35 cellular contexts compared by ENCODE assay signal in genomic region chr11:45960387-45961110, GRCh38. TPM values are rescaled to one million over a fixed set of nuclear protein-coding genes. Genes with fewer than 3 reads are reported as not detected.
A peak's percentile ranks its signal among the peaks of the same experiment; 100 is the strongest.
DNase-seq lines count a peak whose midpoint lies in the region; ATAC-seq and TF ChIP-seq lines count a peak whose summit lies in the region.
"Had no signal": no experiment of that assay in that cellular context is flagged by ENCODE, and none has a peak within 500 bp of the region (broad histone marks: within the 10 kb centered on the region; RNA-seq: fewer than 3 reads in every experiment).

No MANE protein-coding gene starts in this region.

- H3K27ac ChIP-seq in heart left ventricle (peak overlapping the region in 9 of 12 donors; percentile 3 to 53 (median 25)), vagina (peak overlapping the region; percentile 63)
- H3K27ac ChIP-seq: BLaER1 treated with 17β-estradiol and CSF1 and Interleukin-3, amounts not matched to agents 10 nM and 100 nM; brain microvascular endothelial cell; epithelial cell of prostate; hepatocyte; neutrophil; psoas muscle; SJCRH30 had no signal

- 57 to 65% (median 61%) methylated on average over 4 of the region's 4 CpGs for WGBS in heart left ventricle, 4 donors

- no peak for ATAC-seq in heart left ventricle
- ATAC-seq in GM21526 (IDR thresholded peaks at IDR 0.05; ENCODE audit: low FRiP score, unreplicated experiment), result no peak
- ATAC-seq: HCT116, left colon, Panc1, psoas muscle, T-cell had no signal

- no peak for TF ChIP-seq CTCF in heart left ventricle (IDR thresholded peaks at IDR 0.05)
- no peak for TF ChIP-seq CTCF in fibroblast of villous mesenchyme (IDR thresholded peaks at IDR 0.05; ENCODE audit: insufficient read depth, low read depth, low read length)
- TF ChIP-seq CTCF in vagina (IDR thresholded peaks at IDR 0.05), result no peak
- no peak for TF ChIP-seq CTCF in GM20000 (IDR thresholded peaks at IDR 0.05; ENCODE audit: extremely low read depth, missing control alignments)

- H3K4me1 ChIP-seq in heart left ventricle, result peaks cover 0 to 22% (median 4%) of the 10 kb centered on the region in 12 donors
- H3K4me1 ChIP-seq in vagina, result no peaks in the 10 kb centered on the region
- H3K4me1 ChIP-seq: BLaER1 treated with 17β-estradiol and CSF1 and Interleukin-3, amounts not matched to agents 10 nM and 100 nM; Caco-2; psoas muscle; SJCRH30; transverse colon had no signal

- H3K36me3 ChIP-seq in heart left ventricle (peaks cover 0 to 47% (median 37%) of the 10 kb centered on the region in 9 donors), vagina (no peaks in the 10 kb centered on the region)

- DNase-seq in heart left ventricle (no peak), cardiac septum (ENCODE audit: low spot score) (no peak), MV-4-11 (lab: John Stamatoyannopoulos, UW) (peak; percentile 47), fibroblast of villous mesenchyme (ENCODE audit: low read depth) (peak; percentile 48), vagina (ENCODE audit: extremely low spot score in 2 of 2) (no peak), GM20000 (ENCODE audit: low spot score) (no peak), NCI-H748 (lab: John Stamatoyannopoulos, UW; ENCODE audit: unreplicated experiment) (no peak)
- DNase-seq: activated CD4-positive, alpha-beta T cell treated with anti-CD3 and anti-CD28 coated beads, Interleukin-2, amount 50 U/mL, for 4 hours; activated naive CD4-positive, alpha-beta T cell treated with anti-CD3 and anti-CD28 coated beads, Interleukin-2, amount 10 ng/mL, durations not matched to agents 7 days and 5 days; amniotic stem cell; brain microvascular endothelial cell; Caco-2; DMS79; foreskin melanocyte; GF-D8; Karpas-422; left colon; naive B cell; NCI-H187; NCI-H2171; NCI-H510A; psoas muscle; SJCRH30; stimulated activated CD8-positive, alpha-beta memory T cell treated with anti-CD3 and anti-CD28 coated beads, Interleukin-4, amount 100 ng/mL, for 48 hours; T-cell; transverse colon had no signal

- no peak for TF ChIP-seq POLR2A in heart left ventricle (IDR thresholded peaks at IDR 0.05)
- no peak for TF ChIP-seq POLR2A in vagina (IDR thresholded peaks at IDR 0.05)

- no peaks in the 10 kb centered on the region for H3K27me3 ChIP-seq in heart left ventricle
- no peaks in the 10 kb centered on the region for H3K27me3 ChIP-seq in vagina
- H3K27me3 ChIP-seq: BLaER1 treated with 17β-estradiol and CSF1 and Interleukin-3, amounts not matched to agents 10 nM and 100 nM; brain microvascular endothelial cell; hepatocyte; neutrophil; SJCRH30; transverse colon had no signal

- H3K9me3 ChIP-seq in heart left ventricle (peaks cover 0 to 8% (median 0%) of the 10 kb centered on the region in 12 donors), vagina (no peaks in the 10 kb centered on the region)
- H3K9me3 ChIP-seq: Caco-2, neutrophil, psoas muscle, SJCRH30, transverse colon had no signal

- intact Hi-C loops in heart left ventricle (cut with DNase I), result loop anchor here in 4 of 10 donors (10.0 kb wide), 4 partner anchors 274 to 354 kb away; no protein-coding TSS in a partner anchor
- intact Hi-C loops in cardiac septum (cut with DNase I), result no loop called here
- intact Hi-C loops in vagina (cut with DNase I), result no loop called here

- H3K4me3 ChIP-seq in heart left ventricle (no peak overlapping the region), fibroblast of villous mesenchyme (ENCODE audit: low read depth, low read length) (no peak overlapping the region), vagina (no peak overlapping the region)
- H3K4me3 ChIP-seq: BLaER1 treated with 17β-estradiol and CSF1 and Interleukin-3, amounts not matched to agents 10 nM and 100 nM; hepatocyte; psoas muscle; SJCRH30; skin epidermis; transverse colon had no signal

RNA-seq across cellular contexts. Expression of gene LARGE2, which starts 38.1 kb away (rescaled TPM):
- total RNA-seq in heart left ventricle (under 1 TPM in 1 of 9 donors, not detected in 8; 0.88 TPM), cardiac septum (not detected), fibroblast of villous mesenchyme (not detected in 2 replicates), vagina (6.6 TPM)
- polyA plus RNA-seq in heart left ventricle, result under 1 TPM in 1 of 2 donors, not detected in 1; 0.17 TPM
- total RNA-seq: activated T-helper 1 cell treated with anti-CD3 and anti-CD28 coated beads, Interleukin-12 subunit alpha, Interleukin-12 subunit beta, Interleukin-2, Interleukin-4 antibody, amounts not matched to agents 30 ng/mL and 10 ng/mL and 1 ng/mL, durations not matched to agents 14 hours and 24 hours and 36 hours; psoas muscle had no signal

RNA-seq across cellular contexts. Expression of gene PEX16, which starts 42.9 kb away (rescaled TPM):
- total RNA-seq in heart left ventricle (10 to 100 TPM; 10.4 to 20.0 (median 14.6) TPM), cardiac septum (13.0 TPM), fibroblast of villous mesenchyme (24.6 and 28.3 TPM in 2 replicates), vagina (35.8 TPM)
- polyA plus RNA-seq in heart left ventricle, result 10 to 100 TPM; 16.3 to 22.8 TPM

RNA-seq across cellular contexts. Expression of gene FREY1, which starts 53.5 kb away (rescaled TPM):
- total RNA-seq in heart left ventricle (under 1 TPM in 4 of 9 donors, not detected in 5; 0.37 to 1.00 (median 0.46) TPM), cardiac septum (0.54 TPM), fibroblast of villous mesenchyme (0.43 and 0.64 TPM in 2 replicates), vagina (not detected)
- under 1 TPM; 0.40 to 0.46 TPM for polyA plus RNA-seq in heart left ventricle
- total RNA-seq: hepatocyte had no signal
- polyA plus RNA-seq: hepatocyte had no signal

Comparison
In these comparisons a context has a peak if more than half of its experiments do, and no peak if none do; other contexts are left out.
1. DNase-seq: peak in MV-4-11 (single experiment) and fibroblast of villous mesenchyme (single experiment); none in heart left ventricle (0 of 5), cardiac septum (single experiment), vagina (0 of 2), GM20000 (single experiment) and NCI-H748 (single experiment).